22 cellular contexts compared by ENCODE assay signal in the genomic region with DNA sequence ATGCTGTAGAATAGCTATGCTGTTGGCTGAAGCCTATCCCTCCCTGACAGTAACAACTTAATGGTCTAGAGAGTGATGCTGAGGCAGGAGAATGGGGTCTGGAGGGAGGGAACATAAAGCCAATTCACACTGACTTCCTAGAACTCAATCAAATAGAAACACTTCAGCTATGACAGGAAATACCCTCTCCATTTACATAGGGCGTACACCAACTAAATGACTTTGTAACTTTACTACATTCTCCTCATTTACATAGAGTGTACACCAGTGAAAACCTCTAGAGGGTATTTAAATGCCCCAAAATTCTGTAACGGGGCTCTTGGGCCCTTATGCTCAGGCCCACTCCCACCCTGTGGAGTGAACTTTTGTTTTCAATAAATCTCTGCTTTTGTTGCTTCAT.
"Had no signal": no experiment of that assay in that cellular context is flagged by ENCODE, and none has a peak within 500 bp of the region (broad histone marks: within the 10 kb centered on the region; RNA-seq: fewer than 3 reads in every experiment).

No MANE protein-coding gene starts in this region.

- H2AFZ ChIP-seq: parathyroid adenoma had no signal

- H3K9me3 Mint-ChIP-seq: natural killer cell treated with Interleukin-12 subunit alpha and Interleukin-12 subunit beta and Interleukin-15 and Interleukin-18, amount 100 ng/mL, for 72 hours; neural crest cell; stimulated activated naive B cell treated with anti-CD40 and anti-IgM and Interleukin-4, amounts not matched to agents 10 μg/mL and 1 μg/mL and 100 μg/mL, for 72 hours; stimulated activated naive CD8-positive, alpha-beta T cell treated with anti-CD3 and anti-CD28 coated beads, Interleukin-15, Interleukin-2, amounts not matched to agents 100 ng/mL and 50 ng/mL, for 24 hours had no signal

- H3K4me1 ChIP-seq: gastrocnemius medialis, lower lobe of right lung, parathyroid adenoma, right lobe of liver, transverse colon, upper lobe of right lung, vagina had no signal

- H3K4me3 ChIP-seq: gastrocnemius medialis, lower lobe of right lung, right lobe of liver, thoracic aorta, transverse colon, upper lobe of right lung, vagina had no signal

- ATAC-seq: gastrocnemius medialis; left ventricle myocardium superior; lower lobe of right lung; right lobe of liver; stimulated activated naive B cell treated with anti-CD40 and anti-IgM and Interleukin-4, amounts not matched to agents 10 μg/mL and 1 μg/mL and 100 μg/mL, for 72 hours; upper lobe of right lung had no signal

- H3K9ac ChIP-seq: parathyroid adenoma had no signal

- H3K27me3 Mint-ChIP-seq: stimulated activated naive CD8-positive, alpha-beta T cell treated with anti-CD3 and anti-CD28 coated beads, Interleukin-15, Interleukin-2, amounts not matched to agents 100 ng/mL and 50 ng/mL, for 24 hours had no signal

- H3K27me3 ChIP-seq: gastrocnemius medialis, right lobe of liver, transverse colon, upper lobe of right lung, vagina had no signal

- H3K4me3 Mint-ChIP-seq: naive B cell; natural killer cell treated with Interleukin-12 subunit alpha and Interleukin-12 subunit beta and Interleukin-15 and Interleukin-18, amount 100 ng/mL, for 72 hours; neural crest cell; stimulated activated naive B cell treated with anti-CD40 and anti-IgM and Interleukin-4, amounts not matched to agents 10 μg/mL and 1 μg/mL and 100 μg/mL, for 72 hours; stimulated activated naive CD8-positive, alpha-beta T cell treated with anti-CD3 and anti-CD28 coated beads, Interleukin-15, Interleukin-2, amounts not matched to agents 100 ng/mL and 50 ng/mL, for 24 hours had no signal

- FAIRE-seq: keratinocyte, small intestine had no signal

- H3K36me3 ChIP-seq: gastrocnemius medialis, lower lobe of right lung, right lobe of liver, thoracic aorta, transverse colon, upper lobe of right lung, vagina had no signal

- H3K79me2 ChIP-seq: parathyroid adenoma had no signal

- DNase-seq: cortex of kidney; effector CD4-positive, alpha-beta T cell; gastrocnemius medialis; head of caudate nucleus; left ventricle myocardium superior; lower lobe of right lung; naive B cell; right lobe of liver; small intestine; stimulated activated CD4-positive, alpha-beta T cell treated with anti-CD3 and anti-CD28 coated beads, Interleukin-15, amount 100 ng/mL, for 24 hours; stimulated activated CD4-positive, alpha-beta T cell treated with anti-CD3 and anti-CD28 coated beads, Interleukin-2, amount 100 ng/mL, for 48 hours; stimulated activated naive B cell treated with anti-CD40 and anti-IgM and Interleukin-4, amounts not matched to agents 10 μg/mL and 1 μg/mL and 100 μg/mL, for 72 hours; transverse colon; upper lobe of right lung had no signal

- H3K27ac Mint-ChIP-seq: progenitor cell of endocrine pancreas; stimulated activated naive B cell treated with anti-CD40 and anti-IgM and Interleukin-4, amounts not matched to agents 10 μg/mL and 1 μg/mL and 100 μg/mL, for 72 hours; stimulated activated naive CD8-positive, alpha-beta T cell treated with anti-CD3 and anti-CD28 coated beads, Interleukin-15, Interleukin-2, amounts not matched to agents 100 ng/mL and 50 ng/mL, for 24 hours had no signal

- H3K27ac ChIP-seq: gastrocnemius medialis, lower lobe of right lung, parathyroid adenoma, right lobe of liver, thoracic aorta, transverse colon, upper lobe of right lung, vagina had no signal

- H3K9me3 ChIP-seq: gastrocnemius medialis, lower lobe of right lung, right lobe of liver, thoracic aorta, transverse colon, upper lobe of right lung, vagina had no signal
